ENCODE assay signal across 16 cellular contexts in the genomic region with DNA sequence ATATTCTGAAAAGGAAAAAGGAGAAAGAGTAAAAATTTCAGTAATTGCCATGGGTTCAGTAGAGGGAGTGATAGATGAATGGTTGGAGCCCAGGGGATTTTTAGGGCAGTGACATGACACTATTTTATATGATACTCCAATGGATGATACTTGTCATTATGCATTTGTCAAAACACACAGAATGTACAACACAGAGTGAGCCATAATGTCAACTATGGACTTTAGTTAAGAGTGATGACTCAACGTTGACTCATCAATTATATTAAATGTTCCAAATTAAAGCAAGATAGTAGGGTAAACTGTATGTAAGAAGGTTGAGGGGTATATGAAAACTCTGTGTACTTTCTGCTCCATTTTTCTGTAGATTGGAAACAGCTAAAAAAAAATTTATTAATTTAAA.
"Had no signal": no experiment of that assay in that cellular context is flagged by ENCODE, and none has a peak within 500 bp of the region (broad histone marks: within the 10 kb centered on the region; RNA-seq: fewer than 3 reads in every experiment).

No MANE protein-coding gene starts in this region.

- ATAC-seq: gastroesophageal sphincter; psoas muscle; right lobe of liver; stimulated activated effector memory CD8-positive, alpha-beta T cell treated with anti-CD3 and anti-CD28 coated beads, Interleukin-12 subunit alpha, Interleukin-12 subunit beta, amount 100 ng/mL, for 72 hours had no signal

- DNase-seq: activated CD4-positive, alpha-beta memory T cell treated with anti-CD3 and anti-CD28 coated beads, Interleukin-2, amount 10 ng/mL, durations not matched to agents 7 days and 5 days; activated CD4-positive, alpha-beta T cell treated with anti-CD3 and anti-CD28 coated beads for 1 hour; activated gamma-delta T cell treated with Interleukin-2 at 50 U/mL for 16 hours; activated naive CD8-positive, alpha-beta T cell treated with anti-CD3 and anti-CD28 coated beads, Interleukin-2, amount 10 ng/mL, durations not matched to agents 7 days and 5 days; activated T-cell treated with anti-CD3 and anti-CD28 coated beads, Interleukin-2, amount 50 U/mL, for 48 hours; aorta; caudate nucleus; effector CD4-positive, alpha-beta T cell; kidney glomerular epithelial cell; nephron progenitor cell; psoas muscle; right lobe of liver; T-helper 9 cell; tibial artery had no signal
